ENCODE assay signal across 9 cellular contexts in the genomic region with DNA sequence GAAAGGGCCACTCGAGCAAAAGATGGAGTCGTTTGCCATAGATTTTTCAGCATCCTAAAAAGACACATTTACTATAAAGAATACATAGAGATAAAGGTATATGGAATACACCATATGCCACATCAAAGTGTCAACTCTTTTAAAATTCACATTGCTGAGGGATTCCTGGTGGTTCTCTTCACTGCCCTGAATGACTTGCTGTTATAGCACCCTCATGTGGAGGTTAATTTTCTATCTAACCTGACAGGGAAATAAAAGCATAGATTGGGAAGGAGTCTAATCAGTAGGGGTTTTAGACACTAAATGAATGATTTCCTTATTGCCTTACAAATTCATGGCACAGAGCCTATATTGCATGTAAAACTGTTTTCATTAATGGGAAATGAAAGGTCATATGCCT. TPM values are rescaled to one million over a fixed set of nuclear protein-coding genes. Genes with fewer than 3 reads are reported as not detected.
DNase-seq lines count a peak whose midpoint lies in the region; TF ChIP-seq lines count a peak whose summit lies in the region.
"Had no signal": no experiment of that assay in that cellular context is flagged by ENCODE, and none has a peak within 500 bp of the region (broad histone marks: within the 10 kb centered on the region; RNA-seq: fewer than 3 reads in every experiment).

No MANE protein-coding gene starts in this region.

- DNase-seq in DMS 273 (lab: John Stamatoyannopoulos, UW; ENCODE audit: unreplicated experiment) = peak; percentile 58
- DNase-seq in DMS 273 treated with DMSO at 0.1 percent for 48 hours (lab: John Stamatoyannopoulos, UW) = no peak
- peak; percentile 19 for DNase-seq in MV-4-11 (lab: John Stamatoyannopoulos, UW)
- DNase-seq in astrocyte of the hippocampus (ENCODE audit: low read depth, low spot score) = peak; percentile 4
- no peak for DNase-seq in SKM-1 (lab: John Stamatoyannopoulos, UW; ENCODE audit: unreplicated experiment)
- DNase-seq in mucosa of gallbladder (ENCODE audit: low spot score) = no peak
- DNase-seq in germinal center (ENCODE audit: low spot score) = no peak
- DNase-seq: mesenchymal stem cell had no signal

- TF ChIP-seq CTCF in nephron (IDR thresholded peaks at IDR 0.05; ENCODE audit: unreplicated experiment in 3 of 3) = peak in 2 of 3 experiments; percentile 12 to 31

- no peaks in the 10 kb centered on the region for H3K36me3 Mint-ChIP-seq in nephron (ENCODE audit: low read depth)

- no peak overlapping the region for H3K27ac Mint-ChIP-seq in nephron

- H3K9me3 Mint-ChIP-seq in nephron = no peaks in the 10 kb centered on the region

- no peaks in the 10 kb centered on the region for H3K27me3 Mint-ChIP-seq in nephron (ENCODE audit: low read depth)

- H3K4me1 Mint-ChIP-seq in nephron = peaks cover 6% of the 10 kb centered on the region

- no peak overlapping the region for H3K4me3 Mint-ChIP-seq in nephron

RNA-seq across cellular contexts. Expression of gene DNAH11, which starts 25.9 kb away (rescaled TPM):
- 0.12 TPM for total RNA-seq in mucosa of gallbladder

Comparison
In these comparisons a context has a peak if more than half of its experiments do, and no peak if none do; other contexts are left out.
1. DNase-seq: peak in DMS 273 (single experiment), MV-4-11 (single experiment) and astrocyte of the hippocampus (single experiment); none in DMS 273 treated with DMSO at 0.1 percent for 48 hours (single experiment), SKM-1 (single experiment), mucosa of gallbladder (single experiment) and germinal center (single experiment).